ENCODE assay signal across 1 cellular context in the genomic region with DNA sequence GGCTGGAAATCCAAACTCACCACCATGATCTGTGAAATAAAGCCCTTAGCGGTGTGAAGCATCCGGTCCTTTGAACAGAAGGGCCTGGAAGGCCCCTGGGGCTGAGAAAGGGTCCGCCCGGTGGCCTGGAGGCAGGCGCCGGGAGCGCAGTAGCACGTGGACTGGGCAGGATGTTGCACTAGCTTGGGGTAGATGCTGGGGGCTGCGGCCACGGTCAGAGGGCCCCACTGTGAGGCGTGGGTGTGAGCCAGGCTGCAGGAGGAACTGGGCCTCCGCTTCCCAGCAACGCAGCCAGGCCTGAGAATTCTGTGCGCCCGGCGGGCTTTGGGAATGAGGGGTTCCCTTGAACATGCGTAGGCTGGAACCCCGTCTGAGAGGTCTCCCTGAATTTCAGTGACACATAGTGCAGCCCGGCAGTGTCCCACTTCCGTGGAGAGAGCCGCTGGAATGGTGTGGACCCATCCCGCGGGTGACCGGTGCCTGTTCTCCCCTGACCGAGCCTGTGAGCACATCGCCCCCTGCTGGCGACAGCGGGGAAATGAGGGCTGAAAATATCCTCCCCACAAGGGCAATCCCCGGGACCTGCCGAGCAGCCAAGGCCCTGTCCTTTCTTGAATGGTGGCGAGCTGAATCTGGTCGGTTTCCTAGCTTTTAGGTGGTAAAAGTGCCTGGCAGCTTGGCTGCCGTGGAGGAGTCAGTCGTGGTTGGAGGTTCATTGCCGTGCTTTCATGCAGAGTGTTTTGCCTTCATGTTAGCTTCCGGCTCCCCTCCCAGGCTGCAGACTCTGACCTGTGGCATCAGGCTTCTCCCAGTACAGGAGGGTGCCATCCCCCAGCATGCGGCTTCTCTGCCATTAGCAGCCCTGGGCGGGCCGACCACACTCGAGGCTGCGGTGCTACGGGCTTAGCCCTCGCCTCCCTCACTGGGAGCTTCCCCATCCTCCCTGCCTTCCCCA.
TF ChIP-seq lines count a peak whose summit lies in the region.

No MANE protein-coding gene starts in this region.

TF ChIP-seq in SK-N-SH treated with all-trans-retinoic acid at 6 μM for 48 hours, 23 proteins besides CTCF, POLR2A, EP300 and RAD21 (continued from another document):
- no peak for TF ChIP-seq SNAI2 (CRISPR knock-in tag; IDR thresholded peaks at IDR 0.05)
- no peak for TF ChIP-seq CSRNP3 (CRISPR knock-in tag; IDR thresholded peaks at IDR 0.05)
- TF ChIP-seq TOX (CRISPR knock-in tag; IDR thresholded peaks at IDR 0.05; ENCODE audit: borderline replicate concordance), result no peak
- TF ChIP-seq PPARA (CRISPR knock-in tag; IDR thresholded peaks at IDR 0.05; ENCODE audit: borderline replicate concordance), result no peak
- TF ChIP-seq, protein P1, sequence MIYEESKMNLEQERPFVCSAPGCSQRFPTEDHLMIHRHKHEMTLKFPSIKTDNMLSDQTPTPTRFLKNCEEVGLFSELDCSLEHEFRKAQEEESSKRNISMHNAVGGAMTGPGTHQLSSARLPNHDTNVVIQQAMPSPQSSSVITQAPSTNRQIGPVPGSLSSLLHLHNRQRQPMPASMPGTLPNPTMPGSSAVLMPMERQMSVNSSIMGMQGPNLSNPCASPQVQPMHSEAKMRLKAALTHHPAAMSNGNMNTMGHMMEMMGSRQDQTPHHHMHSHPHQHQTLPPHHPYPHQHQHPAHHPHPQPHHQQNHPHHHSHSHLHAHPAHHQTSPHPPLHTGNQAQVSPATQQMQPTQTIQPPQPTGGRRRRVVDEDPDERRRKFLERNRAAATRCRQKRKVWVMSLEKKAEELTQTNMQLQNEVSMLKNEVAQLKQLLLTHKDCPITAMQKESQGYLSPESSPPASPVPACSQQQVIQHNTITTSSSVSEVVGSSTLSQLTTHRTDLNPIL (CRISPR knock-in tag; IDR thresholded peaks at IDR 0.05; ENCODE audit: low read depth), result no peak
- no peak for TF ChIP-seq BACH2 (CRISPR knock-in tag; IDR thresholded peaks at IDR 0.05; ENCODE audit: borderline replicate concordance)
- no peak for TF ChIP-seq ZNF70 (CRISPR knock-in tag; IDR thresholded peaks at IDR 0.05)
- no peak for TF ChIP-seq ARNTL (CRISPR knock-in tag; IDR thresholded peaks at IDR 0.05; ENCODE audit: borderline replicate concordance, low read depth)
- TF ChIP-seq GLIS3 (CRISPR knock-in tag; IDR thresholded peaks at IDR 0.05), result no peak
TF ChIP-seq in SK-N-SH treated with all-trans-retinoic acid at 6 μM for 48 hours: peak in this region for 0.
